ENCODE assay signal across 25 cellular contexts in genomic region chr6:113148576-113148975, GRCh38.
"Had no signal": no experiment of that assay in that cellular context is flagged by ENCODE, and none has a peak within 500 bp of the region (broad histone marks: within the 10 kb centered on the region; RNA-seq: fewer than 3 reads in every experiment).

No MANE protein-coding gene starts in this region.

- H3K4me2 ChIP-seq: hepatocyte had no signal

- H3K4me1 ChIP-seq: gastroesophageal sphincter, parathyroid adenoma, psoas muscle, testis, transverse colon had no signal

- H3K27me3 ChIP-seq: cardiac muscle cell, gastroesophageal sphincter, hepatocyte, neutrophil, testis, transverse colon had no signal

- H3K9me3 ChIP-seq: gastroesophageal sphincter, mucosa of descending colon, neutrophil, testis, transverse colon had no signal

- H2AFZ ChIP-seq: hepatocyte, parathyroid adenoma had no signal

- H3K36me3 ChIP-seq: cardiac muscle cell, gastroesophageal sphincter, neutrophil, transverse colon had no signal

- DNase-seq: activated CD4-positive, alpha-beta memory T cell treated with anti-CD3 and anti-CD28 coated beads, Interleukin-2, amount 10 ng/mL, durations not matched to agents 7 days and 5 days; activated CD4-positive, alpha-beta T cell treated with anti-CD3 and anti-CD28 coated beads for 1 hour; activated CD4-positive, alpha-beta T cell treated with anti-CD3 and anti-CD28 coated beads, Interleukin-2, amount 10 ng/mL, durations not matched to agents 7 days and 5 days; activated naive CD8-positive, alpha-beta T cell treated with anti-CD3 and anti-CD28 coated beads, Interleukin-2, amount 50 U/mL, for 24 hours; activated T-cell treated with anti-CD3 and anti-CD28 coated beads, Interleukin-2, amount 50 U/mL, for 4 hours; anterior cingulate cortex; cerebellar nuclear complex; cortex of kidney; islet precursor cell; left ventricle myocardium superior; mucosa of descending colon; nephron progenitor cell; psoas muscle; right cardiac atrium; stimulated activated CD4-positive, alpha-beta T cell treated with anti-CD3 and anti-CD28 coated beads, Interleukin-2, amount 100 ng/mL, for 48 hours; stimulated activated naive CD8-positive, alpha-beta T cell treated with anti-CD3 and anti-CD28 coated beads, Interleukin-15, Interleukin-2, amounts not matched to agents 100 U/mL and 50 U/mL, for 24 hours; T-helper 2 cell; testis; transverse colon had no signal

- H3K27ac ChIP-seq: cardiac muscle cell, gastroesophageal sphincter, hepatocyte, neutrophil, parathyroid adenoma, psoas muscle, testis, transverse colon had no signal

- H3K79me2 ChIP-seq: hepatocyte, parathyroid adenoma had no signal

- ATAC-seq: activated naive CD8-positive, alpha-beta T cell treated with anti-CD3 and anti-CD28 coated beads, Interleukin-2, amount 50 U/mL, for 24 hours; activated T-cell treated with anti-CD3 and anti-CD28 coated beads, Interleukin-2, amount 50 U/mL, for 4 hours; gastroesophageal sphincter; left ventricle myocardium superior; mucosa of descending colon; psoas muscle; right cardiac atrium; stimulated activated naive CD8-positive, alpha-beta T cell treated with anti-CD3 and anti-CD28 coated beads, Interleukin-15, Interleukin-2, amounts not matched to agents 100 U/mL and 50 U/mL, for 24 hours; WTC11 had no signal

- H3K4me3 ChIP-seq: cardiac muscle cell, gastroesophageal sphincter, hepatocyte, mucosa of descending colon, psoas muscle, testis, transverse colon had no signal

- H3K9ac ChIP-seq: parathyroid adenoma had no signal
